9 cellular contexts compared by ENCODE assay signal in the genomic region with DNA sequence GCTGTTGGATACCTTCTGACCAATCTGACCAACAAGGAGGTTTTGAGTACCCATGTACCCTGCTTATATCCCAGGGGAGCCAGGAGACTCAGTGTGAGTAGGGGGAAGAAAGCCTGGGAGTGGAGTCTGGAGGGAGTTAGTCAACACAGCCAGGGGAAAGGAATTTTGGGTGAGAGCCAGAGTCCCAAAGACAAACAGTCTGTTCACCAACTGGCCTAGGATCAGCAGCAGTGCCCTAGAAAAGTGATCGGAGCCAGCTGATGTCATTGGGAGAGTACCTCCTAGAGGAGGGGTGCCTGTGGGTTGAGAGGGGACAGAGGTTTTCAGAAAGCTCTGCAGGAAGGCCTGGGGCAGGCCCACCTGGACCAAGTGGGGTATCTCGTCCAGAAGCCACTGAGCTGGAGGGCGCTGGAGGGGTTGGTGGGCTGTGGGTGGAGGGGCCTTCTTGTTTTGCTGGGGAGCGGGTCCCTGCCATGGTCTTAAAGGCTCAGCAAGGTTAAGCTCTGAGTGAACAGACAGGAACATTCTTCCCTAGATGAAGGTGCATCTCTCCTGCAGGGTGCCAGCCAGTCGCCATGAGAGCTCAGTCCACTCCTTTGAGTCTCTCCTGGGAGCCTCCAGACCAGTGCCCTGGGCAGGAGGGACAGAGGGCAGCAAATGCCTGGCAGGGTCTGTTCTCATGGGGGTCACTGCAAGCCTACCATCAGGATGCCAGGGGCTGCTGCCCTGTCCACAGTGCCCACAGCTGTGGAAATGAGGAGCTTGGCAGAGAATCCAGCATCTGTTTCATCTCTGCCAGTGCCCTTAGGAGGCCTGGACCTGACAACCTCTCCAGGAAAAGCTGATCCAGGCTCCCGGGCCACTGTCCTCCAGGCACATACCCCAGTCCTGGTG.
DNase-seq lines count a peak whose midpoint lies in the region; ATAC-seq and TF ChIP-seq lines count a peak whose summit lies in the region.
"Had no signal": no experiment of that assay in that cellular context is flagged by ENCODE, and none has a peak within 500 bp of the region (broad histone marks: within the 10 kb centered on the region; RNA-seq: fewer than 3 reads in every experiment).

No MANE protein-coding gene starts in this region.

- H3K27me3 Mint-ChIP-seq in MCF 10A (ENCODE audit: insufficient read depth, unreplicated experiment) = no peaks in the 10 kb centered on the region
- H3K27me3 Mint-ChIP-seq in memory B cell = no peaks in the 10 kb centered on the region
- H3K27me3 Mint-ChIP-seq in activated naive CD4-positive, alpha-beta T cell treated with anti-CD3 and anti-CD28 coated beads for 36 hours (ENCODE audit: low read depth) = no peaks in the 10 kb centered on the region

- no peak overlapping the region for H3K4me3 ChIP-seq in breast epithelium
- H3K4me3 ChIP-seq in vagina = no peak overlapping the region

- no peak for TF ChIP-seq POLR2A in breast epithelium (IDR thresholded peaks at IDR 0.05)
- no peak for TF ChIP-seq POLR2A in vagina (IDR thresholded peaks at IDR 0.05)

- H3K4me1 Mint-ChIP-seq in MCF 10A (ENCODE audit: insufficient read depth, unreplicated experiment) (peaks cover 18% of the 10 kb centered on the region), memory B cell (peaks cover 8% of the 10 kb centered on the region)
- no peaks in the 10 kb centered on the region for H3K4me1 Mint-ChIP-seq in activated naive CD4-positive, alpha-beta T cell treated with anti-CD3 and anti-CD28 coated beads for 36 hours (ENCODE audit: low read depth)

- CTCF ChIA-PET in MCF 10A (lab: Yijun Ruan, JAX) = interaction anchor here (0.6 to 1.2 kb wide), 4 partner anchors 14 to 1047 kb away, joined by 3 to 7 read pairs (median 3); no protein-coding TSS in a partner anchor
- CTCF ChIA-PET in activated naive CD4-positive, alpha-beta T cell treated with anti-CD3 and anti-CD28 coated beads for 36 hours (lab: Charles Lee) = no interaction called here

- peaks cover 7 to 8% of the 10 kb centered on the region in 2 donors for H3K4me1 ChIP-seq in breast epithelium
- H3K4me1 ChIP-seq in vagina = peaks cover 41% of the 10 kb centered on the region

- H3K27me3 ChIP-seq in breast epithelium = no peaks in the 10 kb centered on the region
- no peaks in the 10 kb centered on the region for H3K27me3 ChIP-seq in vagina

- H3K27ac ChIP-seq in breast epithelium (no peak overlapping the region), cingulate gyrus (ENCODE audit: low read depth, low read length) (peak overlapping the region; percentile 39), vagina (peak overlapping the region; percentile 60)

- no peak for ATAC-seq in memory B cell (ENCODE audit: low read depth)

- TF ChIP-seq CTCF in MCF 10A (IDR thresholded peaks at IDR 0.05; ENCODE audit: unreplicated experiment) (no peak), breast epithelium (IDR thresholded peaks at IDR 0.05) (no peak), vagina (IDR thresholded peaks at IDR 0.05) (no peak)

- intact Hi-C loops in MCF 10A (cut with micrococcal nuclease) = no loop called here
- intact Hi-C loops in breast epithelium (cut with DNase I; ENCODE audit: low total_unique reads) = no loop called here
- intact Hi-C loops in vagina (cut with DNase I) = no loop called here
- intact Hi-C loops in activated naive CD4-positive, alpha-beta T cell treated with anti-CD3 and anti-CD28 coated beads for 36 hours (cut with micrococcal nuclease) = no loop called here

- H3K27ac Mint-ChIP-seq in MCF 10A (ENCODE audit: low read depth, unreplicated experiment) (peak overlapping the region; percentile 75), memory B cell (peak overlapping the region; percentile 45)
- no peak overlapping the region for H3K27ac Mint-ChIP-seq in activated naive CD4-positive, alpha-beta T cell treated with anti-CD3 and anti-CD28 coated beads for 36 hours

- DNase-seq in MCF 10A (ENCODE audit: unreplicated experiment) (peak; percentile 64), breast epithelium (ENCODE audit: low spot score in 2 of 2) (no peak), memory B cell (ENCODE audit: low spot score in 2 of 2) (no peak), vagina (ENCODE audit: extremely low spot score in 2 of 2) (no peak), cerebellar nuclear complex (lab: John Stamatoyannopoulos, UW) (no peak), DMS153 treated with DMSO at 0.1 percent for 48 hours (lab: John Stamatoyannopoulos, UW; ENCODE audit: unreplicated experiment) (no peak)
- no peak for DNase-seq in activated naive CD4-positive, alpha-beta T cell treated with anti-CD3 and anti-CD28 coated beads for 36 hours
- DNase-seq: KBM-7 had no signal

- H3K4me3 Mint-ChIP-seq in MCF 10A (ENCODE audit: unreplicated experiment) (no peak overlapping the region), memory B cell (no peak overlapping the region)
- H3K4me3 Mint-ChIP-seq in activated naive CD4-positive, alpha-beta T cell treated with anti-CD3 and anti-CD28 coated beads for 36 hours = no peak overlapping the region

- H3K36me3 ChIP-seq in breast epithelium (no peaks in the 10 kb centered on the region), vagina (no peaks in the 10 kb centered on the region)

- H3K9me3 Mint-ChIP-seq in MCF 10A (ENCODE audit: unreplicated experiment) (no peaks in the 10 kb centered on the region), memory B cell (peaks cover 1% of the 10 kb centered on the region)
- H3K9me3 Mint-ChIP-seq in activated naive CD4-positive, alpha-beta T cell treated with anti-CD3 and anti-CD28 coated beads for 36 hours = peaks cover 2% of the 10 kb centered on the region

- POLR2A ChIA-PET in MCF 10A (lab: Yijun Ruan, JAX) = interaction anchor here (0.8 kb wide), 1 partner anchor 57 kb away, joined by 3 read pairs; no protein-coding TSS in a partner anchor

- H3K36me3 Mint-ChIP-seq in MCF 10A (ENCODE audit: insufficient read depth, unreplicated experiment) (peaks cover 24% of the 10 kb centered on the region), memory B cell (peaks cover 39% of the 10 kb centered on the region)
- peaks cover 11% of the 10 kb centered on the region for H3K36me3 Mint-ChIP-seq in activated naive CD4-positive, alpha-beta T cell treated with anti-CD3 and anti-CD28 coated beads for 36 hours (ENCODE audit: low read depth)

- H3K9me3 ChIP-seq in breast epithelium (no peaks in the 10 kb centered on the region), vagina (no peaks in the 10 kb centered on the region)

- BruUV-seq in MCF 10A (replicated peaks; lab: Mats Ljungman, UMichigan) = no TSS peak

Comparison
In these comparisons a context has a peak if more than half of its experiments do, and no peak if none do; other contexts are left out.
1. H3K27ac ChIP-seq: peak in cingulate gyrus (single experiment) and vagina (single experiment); none in breast epithelium (0 of 2).